In the genomic region with DNA sequence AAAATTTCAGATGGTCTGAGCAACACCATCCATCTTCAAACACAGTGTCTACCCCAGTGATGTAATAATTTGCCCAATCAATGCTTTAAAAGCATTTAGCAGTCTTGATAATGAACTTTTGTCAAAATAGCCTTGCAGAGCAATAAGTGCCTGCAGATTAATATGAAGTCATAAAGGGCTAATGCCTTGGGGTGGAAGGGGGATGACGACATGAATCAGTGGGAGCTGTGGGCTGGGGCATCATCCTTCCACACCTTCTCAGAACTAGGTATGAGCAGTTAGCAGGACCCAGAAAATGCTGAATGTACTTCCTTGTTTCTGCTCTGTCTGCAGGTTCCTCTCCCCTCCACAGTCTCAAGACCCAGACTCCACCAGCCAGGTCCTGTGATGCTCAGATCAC, we compare ENCODE assay signal across 28 cellular contexts.
"Had no signal": no experiment of that assay in that cellular context is flagged by ENCODE, and none has a peak within 500 bp of the region (broad histone marks: within the 10 kb centered on the region; RNA-seq: fewer than 3 reads in every experiment).

No MANE protein-coding gene starts in this region.

- H3K4me1 Mint-ChIP-seq: stimulated activated memory B cell treated with anti-CD40 and anti-IgM and Interleukin-4, amounts not matched to agents 10 μg/mL and 1 μg/mL and 100 μg/mL, for 72 hours; stimulated activated naive B cell treated with anti-CD40 and anti-IgM and Interleukin-4, amounts not matched to agents 10 μg/mL and 1 μg/mL and 100 μg/mL, for 72 hours; stimulated activated naive CD8-positive, alpha-beta T cell treated with anti-CD3 and anti-CD28 coated beads, Interleukin-15, amount 100 ng/mL, for 72 hours had no signal

- DNase-seq: stimulated activated CD4-positive, alpha-beta T cell treated with anti-CD3 and anti-CD28 coated beads, Interleukin-2, amount 100 ng/mL, for 24 hours; stimulated activated CD4-positive, alpha-beta T cell treated with anti-CD3 and anti-CD28 coated beads, Interleukin-2, amount 100 ng/mL, for 48 hours; stimulated activated CD4-positive, alpha-beta T cell treated with anti-CD3 and anti-CD28 coated beads, Interleukin-4, amount 100 ng/mL, for 1 hour; stimulated activated CD4-positive, alpha-beta T cell treated with anti-CD3 and anti-CD28 coated beads, Interleukin-4, amount 100 ng/mL, for 24 hours; stimulated activated CD4-positive, alpha-beta T cell treated with anti-CD3 and anti-CD28 coated beads, Interleukin-4, amount 100 ng/mL, for 4 hours; stimulated activated CD8-positive, alpha-beta memory T cell treated with anti-CD3 and anti-CD28 coated beads, Interleukin-4, amount 100 ng/mL, for 48 hours; stimulated activated naive B cell treated with anti-CD40 and anti-IgM and Interleukin-4, amounts not matched to agents 10 μg/mL and 1 μg/mL and 100 μg/mL, for 72 hours; stimulated activated naive CD4-positive, alpha-beta T cell; stimulated activated naive CD4-positive, alpha-beta T cell treated with Interleukin-2 at 50 U/mL for 16 hours; stimulated activated naive CD8-positive, alpha-beta T cell treated with anti-CD3 and anti-CD28 coated beads, Interleukin-15, amount 100 ng/mL, for 72 hours; stimulated activated naive CD8-positive, alpha-beta T cell treated with anti-CD3 and anti-CD28 coated beads, Interleukin-15, Interleukin-2, amounts not matched to agents 100 U/mL and 50 U/mL, for 24 hours; stomach; substantia nigra; thyroid gland; tibial artery; transverse colon; trophoblast cell; upper lobe of left lung; upper lobe of right lung; uterus had no signal

- H3K4me1 ChIP-seq: stomach, suprapubic skin, thyroid gland, tibial artery, tibial nerve, transverse colon, upper lobe of left lung, upper lobe of right lung, uterus, vagina had no signal

- FAIRE-seq: urothelium cell line had no signal

- H3K36me3 Mint-ChIP-seq: stimulated activated memory B cell treated with anti-CD40 and anti-IgM and Interleukin-4, amounts not matched to agents 10 μg/mL and 1 μg/mL and 100 μg/mL, for 72 hours; stimulated activated naive B cell treated with anti-CD40 and anti-IgM and Interleukin-4, amounts not matched to agents 10 μg/mL and 1 μg/mL and 100 μg/mL, for 72 hours; type B pancreatic cell had no signal

- H3K4me3 Mint-ChIP-seq: stimulated activated memory B cell treated with anti-CD40 and anti-IgM and Interleukin-4, amounts not matched to agents 10 μg/mL and 1 μg/mL and 100 μg/mL, for 72 hours; stimulated activated naive B cell treated with anti-CD40 and anti-IgM and Interleukin-4, amounts not matched to agents 10 μg/mL and 1 μg/mL and 100 μg/mL, for 72 hours; stimulated activated naive CD8-positive, alpha-beta T cell treated with anti-CD3 and anti-CD28 coated beads, Interleukin-15, amount 100 ng/mL, for 72 hours; stimulated activated naive CD8-positive, alpha-beta T cell treated with anti-CD3 and anti-CD28 coated beads, Interleukin-15, Interleukin-2, amounts not matched to agents 100 ng/mL and 50 ng/mL, for 24 hours; type B pancreatic cell had no signal

- H3K4me3 ChIP-seq: stomach, suprapubic skin, thoracic aorta, thyroid gland, tibial artery, tibial nerve, transverse colon, upper lobe of left lung, upper lobe of right lung, uterus, vagina had no signal

- H3K27ac ChIP-seq: stomach, suprapubic skin, thoracic aorta, thyroid gland, tibial artery, tibial nerve, transverse colon, upper lobe of left lung, upper lobe of right lung, uterus, vagina had no signal

- H3K9me3 Mint-ChIP-seq: stimulated activated memory B cell treated with anti-CD40 and anti-IgM and Interleukin-4, amounts not matched to agents 10 μg/mL and 1 μg/mL and 100 μg/mL, for 72 hours; stimulated activated naive B cell treated with anti-CD40 and anti-IgM and Interleukin-4, amounts not matched to agents 10 μg/mL and 1 μg/mL and 100 μg/mL, for 72 hours; stimulated activated naive CD8-positive, alpha-beta T cell treated with anti-CD3 and anti-CD28 coated beads, Interleukin-15, amount 100 ng/mL, for 72 hours; stimulated activated naive CD8-positive, alpha-beta T cell treated with anti-CD3 and anti-CD28 coated beads, Interleukin-15, Interleukin-2, amounts not matched to agents 100 ng/mL and 50 ng/mL, for 24 hours; type B pancreatic cell had no signal

- H3K9me3 ChIP-seq: stomach, suprapubic skin, thoracic aorta, thyroid gland, tibial artery, tibial nerve, transverse colon, upper lobe of left lung, upper lobe of right lung, uterus, vagina had no signal

- H3K36me3 ChIP-seq: stomach, suprapubic skin, thoracic aorta, thyroid gland, tibial artery, tibial nerve, transverse colon, upper lobe of left lung, upper lobe of right lung, uterus, vagina had no signal

- ATAC-seq: stimulated activated memory B cell treated with anti-CD40 and anti-IgM and Interleukin-4, amounts not matched to agents 10 μg/mL and 1 μg/mL and 100 μg/mL, for 72 hours; stimulated activated naive B cell treated with anti-CD40 and anti-IgM and Interleukin-4, amounts not matched to agents 10 μg/mL and 1 μg/mL and 100 μg/mL, for 72 hours; stimulated activated naive CD8-positive, alpha-beta T cell treated with anti-CD3 and anti-CD28 coated beads, Interleukin-15, amount 100 ng/mL, for 72 hours; stimulated activated naive CD8-positive, alpha-beta T cell treated with anti-CD3 and anti-CD28 coated beads, Interleukin-15, Interleukin-2, amounts not matched to agents 100 U/mL and 50 U/mL, for 24 hours; upper lobe of right lung had no signal

- H3K27me3 ChIP-seq: stomach, suprapubic skin, thyroid gland, tibial artery, tibial nerve, transverse colon, upper lobe of left lung, upper lobe of right lung, uterus, vagina had no signal

- H3K27ac Mint-ChIP-seq: stimulated activated memory B cell treated with anti-CD40 and anti-IgM and Interleukin-4, amounts not matched to agents 10 μg/mL and 1 μg/mL and 100 μg/mL, for 72 hours; stimulated activated naive B cell treated with anti-CD40 and anti-IgM and Interleukin-4, amounts not matched to agents 10 μg/mL and 1 μg/mL and 100 μg/mL, for 72 hours; stimulated activated naive CD8-positive, alpha-beta T cell treated with anti-CD3 and anti-CD28 coated beads, Interleukin-15, amount 100 ng/mL, for 72 hours; stimulated activated naive CD8-positive, alpha-beta T cell treated with anti-CD3 and anti-CD28 coated beads, Interleukin-15, Interleukin-2, amounts not matched to agents 100 ng/mL and 50 ng/mL, for 24 hours; type B pancreatic cell had no signal
